Comparison of ENCODE assay signal across 1 cellular context in the genomic region with DNA sequence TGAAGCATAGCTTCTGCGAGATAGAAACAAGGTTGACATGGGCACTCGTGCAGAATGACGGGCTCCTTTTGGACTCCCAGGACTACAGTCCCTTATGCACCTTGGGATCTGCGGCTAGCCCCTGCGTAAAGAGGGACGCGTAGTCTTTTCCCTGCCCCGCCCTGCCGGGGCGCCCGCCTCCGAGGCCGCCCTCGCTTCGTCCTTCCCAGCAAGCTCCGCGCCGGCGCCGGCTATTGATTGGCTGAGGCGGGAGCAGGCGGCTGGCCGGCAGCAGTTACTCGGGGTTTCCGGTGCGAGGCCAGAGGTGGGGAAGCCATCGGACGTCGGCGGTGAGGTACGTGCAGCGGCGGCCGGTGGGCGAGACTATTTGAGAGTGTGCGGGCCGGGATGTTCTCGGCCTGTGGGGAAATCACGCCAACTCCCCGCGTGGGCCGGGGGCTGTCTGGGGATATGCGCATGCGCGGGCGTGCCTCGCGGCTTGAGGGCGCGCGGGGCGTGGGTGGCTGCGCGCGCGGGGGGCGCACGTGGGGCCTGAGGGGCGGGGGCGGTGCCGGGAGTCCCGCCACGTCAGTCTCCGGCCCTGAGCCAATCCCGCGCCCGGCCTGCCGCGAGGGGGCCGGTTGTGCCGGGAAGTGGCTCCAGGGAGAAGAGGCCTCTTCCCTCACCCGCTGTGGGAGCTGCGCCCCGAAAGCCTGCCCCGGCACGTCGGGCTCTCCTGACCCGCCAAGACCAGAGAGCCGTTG.
TF ChIP-seq lines count a peak whose summit lies in the region.

Gene TXLNA, plus strand, starts transcription at position 233 of the 743 bp plus-strand sequence. CDS start 671 bp downstream, outside the sequence.

TF ChIP-seq in HepG2, 621 proteins besides CTCF, POLR2A, EP300 and RAD21 (continued from another document and continues in another):
- TF ChIP-seq TRAFD1 (CRISPR knock-in tag; IDR thresholded peaks at IDR 0.05; ENCODE audit: borderline replicate concordance) (no peak), TAF15 (IDR thresholded peaks at IDR 0.05; ENCODE audit: low read depth, low read length, poor library complexity, severe bottlenecking) (peak; percentile 85), SP1 (IDR thresholded peaks at IDR 0.05) (no peak), SP1 (CRISPR knock-in tag; IDR thresholded peaks at IDR 0.05) (peak; percentile 16; the same call in 1 of the 2 replicates), ATRX (CRISPR knock-in tag; IDR thresholded peaks at IDR 0.05; ENCODE audit: borderline replicate concordance) (no peak), KLF13 (CRISPR knock-in tag; IDR thresholded peaks at IDR 0.05) (0 out of 2 replicates have a peak, but pooled peaks have one; percentile 44), IKZF4 (CRISPR knock-in tag; IDR thresholded peaks at IDR 0.05; ENCODE audit: borderline replicate concordance, low read depth, not compliant biosample characterization) (peak; percentile 91), BRD4 (CRISPR knock-in tag; IDR thresholded peaks at IDR 0.05) (no peak; the same call in 1 of the 2 replicates), CAMTA2 (CRISPR knock-in tag; IDR thresholded peaks at IDR 0.05; ENCODE audit: borderline replicate concordance) (no peak), POLR2G (IDR thresholded peaks at IDR 0.05; ENCODE audit: low read depth, low read length) (peak; percentile 95), GATA4 (IDR thresholded peaks at IDR 0.05; ENCODE audit: borderline replicate concordance, low read depth) (peak; percentile 16), ZNF512B (CRISPR knock-in tag; IDR thresholded peaks at IDR 0.05; ENCODE audit: borderline replicate concordance) (no peak), ATM (IDR thresholded peaks at IDR 0.05; ENCODE audit: borderline replicate concordance) (no peak), TBX2 (CRISPR knock-in tag; IDR thresholded peaks at IDR 0.05; ENCODE audit: borderline replicate concordance) (peak; percentile 88), HOXA5 (CRISPR knock-in tag; IDR thresholded peaks at IDR 0.05) (peak; percentile 83), STAG1 (CRISPR knock-in tag; IDR thresholded peaks at IDR 0.05) (no peak), CREB1 (IDR thresholded peaks at IDR 0.05) (no peak; the same call in none of the 2 replicates), CREB1 (CRISPR knock-in tag; IDR thresholded peaks at IDR 0.05) (peak; percentile 62; the same call in 1 of the 2 replicates), ZMYM2 (CRISPR knock-in tag; IDR thresholded peaks at IDR 0.05) (peak; percentile 35; the same call in 1 of the 2 replicates), ZNF782 (CRISPR knock-in tag; IDR thresholded peaks at IDR 0.05; ENCODE audit: borderline replicate concordance) (peak; percentile 72), FOXP1 (IDR thresholded peaks at IDR 0.05) (no peak), FOXP1 (CRISPR knock-in tag; IDR thresholded peaks at IDR 0.05) (no peak), TCF7L2 (IDR thresholded peaks at IDR 0.05; ENCODE audit: low read depth, low read length) (no peak), FOXM1 (CRISPR knock-in tag; IDR thresholded peaks at IDR 0.05) (no peak), ZNF558 (CRISPR knock-in tag; IDR thresholded peaks at IDR 0.05; ENCODE audit: borderline replicate concordance) (peak; percentile 98; the same call in 1 of the 2 replicates), SNRNP70 (IDR thresholded peaks at IDR 0.05; ENCODE audit: low read depth, low read length) (no peak), REST (IDR thresholded peaks at IDR 0.05; ENCODE audit: borderline replicate concordance in 1 of 2, low read depth in 1 of 2, low read length in 2 of 2) (0 out of 4 replicates have a peak, but pooled peaks of 1 of the 2 experiments have one; percentile 11)
- TF ChIP-seq, protein P1, sequence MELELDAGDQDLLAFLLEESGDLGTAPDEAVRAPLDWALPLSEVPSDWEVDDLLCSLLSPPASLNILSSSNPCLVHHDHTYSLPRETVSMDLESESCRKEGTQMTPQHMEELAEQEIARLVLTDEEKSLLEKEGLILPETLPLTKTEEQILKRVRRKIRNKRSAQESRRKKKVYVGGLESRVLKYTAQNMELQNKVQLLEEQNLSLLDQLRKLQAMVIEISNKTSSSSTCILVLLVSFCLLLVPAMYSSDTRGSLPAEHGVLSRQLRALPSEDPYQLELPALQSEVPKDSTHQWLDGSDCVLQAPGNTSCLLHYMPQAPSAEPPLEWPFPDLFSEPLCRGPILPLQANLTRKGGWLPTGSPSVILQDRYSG (CRISPR knock-in tag; IDR thresholded peaks at IDR 0.05) = peak; percentile 96
- TF ChIP-seq, protein P2, sequence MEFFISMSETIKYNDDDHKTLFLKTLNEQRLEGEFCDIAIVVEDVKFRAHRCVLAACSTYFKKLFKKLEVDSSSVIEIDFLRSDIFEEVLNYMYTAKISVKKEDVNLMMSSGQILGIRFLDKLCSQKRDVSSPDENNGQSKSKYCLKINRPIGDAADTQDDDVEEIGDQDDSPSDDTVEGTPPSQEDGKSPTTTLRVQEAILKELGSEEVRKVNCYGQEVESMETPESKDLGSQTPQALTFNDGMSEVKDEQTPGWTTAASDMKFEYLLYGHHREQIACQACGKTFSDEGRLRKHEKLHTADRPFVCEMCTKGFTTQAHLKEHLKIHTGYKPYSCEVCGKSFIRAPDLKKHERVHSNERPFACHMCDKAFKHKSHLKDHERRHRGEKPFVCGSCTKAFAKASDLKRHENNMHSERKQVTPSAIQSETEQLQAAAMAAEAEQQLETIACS (CRISPR knock-in tag; IDR thresholded peaks at IDR 0.05) = 0 out of 2 replicates have a peak, but pooled peaks have one; percentile 29
- TF ChIP-seq, protein P3, sequence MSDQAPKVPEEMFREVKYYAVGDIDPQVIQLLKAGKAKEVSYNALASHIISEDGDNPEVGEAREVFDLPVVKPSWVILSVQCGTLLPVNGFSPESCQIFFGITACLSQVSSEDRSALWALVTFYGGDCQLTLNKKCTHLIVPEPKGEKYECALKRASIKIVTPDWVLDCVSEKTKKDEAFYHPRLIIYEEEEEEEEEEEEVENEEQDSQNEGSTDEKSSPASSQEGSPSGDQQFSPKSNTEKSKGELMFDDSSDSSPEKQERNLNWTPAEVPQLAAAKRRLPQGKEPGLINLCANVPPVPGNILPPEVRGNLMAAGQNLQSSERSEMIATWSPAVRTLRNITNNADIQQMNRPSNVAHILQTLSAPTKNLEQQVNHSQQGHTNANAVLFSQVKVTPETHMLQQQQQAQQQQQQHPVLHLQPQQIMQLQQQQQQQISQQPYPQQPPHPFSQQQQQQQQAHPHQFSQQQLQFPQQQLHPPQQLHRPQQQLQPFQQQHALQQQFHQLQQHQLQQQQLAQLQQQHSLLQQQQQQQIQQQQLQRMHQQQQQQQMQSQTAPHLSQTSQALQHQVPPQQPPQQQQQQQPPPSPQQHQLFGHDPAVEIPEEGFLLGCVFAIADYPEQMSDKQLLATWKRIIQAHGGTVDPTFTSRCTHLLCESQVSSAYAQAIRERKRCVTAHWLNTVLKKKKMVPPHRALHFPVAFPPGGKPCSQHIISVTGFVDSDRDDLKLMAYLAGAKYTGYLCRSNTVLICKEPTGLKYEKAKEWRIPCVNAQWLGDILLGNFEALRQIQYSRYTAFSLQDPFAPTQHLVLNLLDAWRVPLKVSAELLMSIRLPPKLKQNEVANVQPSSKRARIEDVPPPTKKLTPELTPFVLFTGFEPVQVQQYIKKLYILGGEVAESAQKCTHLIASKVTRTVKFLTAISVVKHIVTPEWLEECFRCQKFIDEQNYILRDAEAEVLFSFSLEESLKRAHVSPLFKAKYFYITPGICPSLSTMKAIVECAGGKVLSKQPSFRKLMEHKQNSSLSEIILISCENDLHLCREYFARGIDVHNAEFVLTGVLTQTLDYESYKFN (CRISPR knock-in tag; conservative IDR thresholded peaks at IDR 0.05) = no peak; the same call in 1 of the 2 replicates
- TF ChIP-seq, protein P4, sequence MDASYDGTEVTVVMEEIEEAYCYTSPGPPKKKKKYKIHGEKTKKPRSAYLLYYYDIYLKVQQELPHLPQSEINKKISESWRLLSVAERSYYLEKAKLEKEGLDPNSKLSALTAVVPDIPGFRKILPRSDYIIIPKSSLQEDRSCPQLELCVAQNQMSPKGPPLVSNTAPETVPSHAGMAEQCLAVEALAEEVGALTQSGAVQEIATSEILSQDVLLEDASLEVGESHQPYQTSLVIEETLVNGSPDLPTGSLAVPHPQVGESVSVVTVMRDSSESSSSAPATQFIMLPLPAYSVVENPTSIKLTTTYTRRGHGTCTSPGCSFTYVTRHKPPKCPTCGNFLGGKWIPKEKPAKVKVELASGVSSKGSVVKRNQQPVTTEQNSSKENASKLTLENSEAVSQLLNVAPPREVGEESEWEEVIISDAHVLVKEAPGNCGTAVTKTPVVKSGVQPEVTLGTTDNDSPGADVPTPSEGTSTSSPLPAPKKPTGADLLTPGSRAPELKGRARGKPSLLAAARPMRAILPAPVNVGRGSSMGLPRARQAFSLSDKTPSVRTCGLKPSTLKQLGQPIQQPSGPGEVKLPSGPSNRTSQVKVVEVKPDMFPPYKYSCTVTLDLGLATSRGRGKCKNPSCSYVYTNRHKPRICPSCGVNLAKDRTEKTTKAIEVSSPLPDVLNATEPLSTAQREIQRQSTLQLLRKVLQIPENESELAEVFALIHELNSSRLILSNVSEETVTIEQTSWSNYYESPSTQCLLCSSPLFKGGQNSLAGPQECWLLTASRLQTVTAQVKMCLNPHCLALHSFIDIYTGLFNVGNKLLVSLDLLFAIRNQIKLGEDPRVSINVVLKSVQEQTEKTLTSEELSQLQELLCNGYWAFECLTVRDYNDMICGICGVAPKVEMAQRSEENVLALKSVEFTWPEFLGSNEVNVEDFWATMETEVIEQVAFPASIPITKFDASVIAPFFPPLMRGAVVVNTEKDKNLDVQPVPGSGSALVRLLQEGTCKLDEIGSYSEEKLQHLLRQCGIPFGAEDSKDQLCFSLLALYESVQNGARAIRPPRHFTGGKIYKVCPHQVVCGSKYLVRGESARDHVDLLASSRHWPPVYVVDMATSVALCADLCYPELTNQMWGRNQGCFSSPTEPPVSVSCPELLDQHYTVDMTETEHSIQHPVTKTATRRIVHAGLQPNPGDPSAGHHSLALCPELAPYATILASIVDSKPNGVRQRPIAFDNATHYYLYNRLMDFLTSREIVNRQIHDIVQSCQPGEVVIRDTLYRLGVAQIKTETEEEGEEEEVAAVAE (CRISPR knock-in tag; IDR thresholded peaks at IDR 0.05; ENCODE audit: borderline replicate concordance) = 0 out of 2 replicates have a peak, but pooled peaks have one; percentile 76
- TF ChIP-seq, protein P5, sequence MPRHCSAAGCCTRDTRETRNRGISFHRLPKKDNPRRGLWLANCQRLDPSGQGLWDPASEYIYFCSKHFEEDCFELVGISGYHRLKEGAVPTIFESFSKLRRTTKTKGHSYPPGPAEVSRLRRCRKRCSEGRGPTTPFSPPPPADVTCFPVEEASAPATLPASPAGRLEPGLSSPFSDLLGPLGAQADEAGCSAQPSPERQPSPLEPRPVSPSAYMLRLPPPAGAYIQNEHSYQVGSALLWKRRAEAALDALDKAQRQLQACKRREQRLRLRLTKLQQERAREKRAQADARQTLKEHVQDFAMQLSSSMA (CRISPR knock-in tag; IDR thresholded peaks at IDR 0.05) = no peak; the same call in 1 of the 2 replicates
